In genomic region chr2:45964226-45964841, GRCh38 we compare ENCODE assay signal across 1 cellular context.
TF ChIP-seq lines count a peak whose summit lies in the region.

No MANE protein-coding gene starts in this region.

TF ChIP-seq in SK-N-SH treated with all-trans-retinoic acid at 6 μM for 48 hours, 23 proteins besides CTCF, POLR2A, EP300 and RAD21 (continued from another document):
- TF ChIP-seq PATZ1 (CRISPR knock-in tag; IDR thresholded peaks at IDR 0.05; ENCODE audit: borderline replicate concordance) (0 out of 2 replicates have a peak, but pooled peaks have one; percentile 37), TCF4 (CRISPR knock-in tag; IDR thresholded peaks at IDR 0.05; ENCODE audit: borderline replicate concordance) (no peak), ARNTL (CRISPR knock-in tag; IDR thresholded peaks at IDR 0.05; ENCODE audit: borderline replicate concordance, low read depth) (no peak), ESRRG (CRISPR knock-in tag; IDR thresholded peaks at IDR 0.05) (no peak), ISL1 (CRISPR knock-in tag; IDR thresholded peaks at IDR 0.05) (peak; percentile 61), SNAI2 (CRISPR knock-in tag; IDR thresholded peaks at IDR 0.05) (0 out of 2 replicates have a peak, but pooled peaks have one; percentile 20), ZFP3 (CRISPR knock-in tag; IDR thresholded peaks at IDR 0.05) (peak; percentile 72; the same call in 1 of the 2 replicates)
